In the genomic region with DNA sequence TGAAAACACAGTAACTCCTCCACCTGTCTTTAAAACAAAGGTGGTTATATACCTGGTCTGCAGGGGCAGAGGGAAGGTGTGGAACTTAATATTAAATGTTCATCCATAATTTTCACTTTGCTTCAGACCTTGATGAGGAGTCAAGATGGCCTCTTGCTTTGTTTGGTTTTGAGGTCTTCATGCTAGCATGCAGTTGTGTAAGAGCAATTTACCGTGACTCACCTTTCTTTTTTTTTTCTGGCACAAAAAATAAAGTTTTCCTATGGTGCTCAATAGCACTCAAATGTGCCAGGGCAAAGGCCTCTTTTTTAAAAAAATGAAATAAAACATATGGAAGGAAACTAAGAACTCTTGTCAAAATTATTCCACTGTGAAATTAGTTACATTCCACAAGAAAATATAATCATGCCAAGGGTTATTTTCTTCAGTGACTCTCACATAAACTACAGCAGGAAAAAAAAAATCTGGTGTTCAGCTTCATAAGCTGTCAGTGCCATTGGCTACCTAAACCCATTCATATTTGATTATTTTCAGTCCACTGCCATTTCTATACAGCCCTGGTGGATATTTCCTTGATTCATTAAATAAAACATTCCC, we compare ENCODE assay signal across 9 cellular contexts.
DNase-seq lines count a peak whose midpoint lies in the region; ATAC-seq, FAIRE-seq and TF ChIP-seq lines count a peak whose summit lies in the region.
"Had no signal": no experiment of that assay in that cellular context is flagged by ENCODE, and none has a peak within 500 bp of the region (broad histone marks: within the 10 kb centered on the region; RNA-seq: fewer than 3 reads in every experiment).

No MANE protein-coding gene starts in this region.

- no peak overlapping the region for H3K9ac ChIP-seq in KMS-11
- no peak overlapping the region for H3K9ac ChIP-seq in keratinocyte (ENCODE audit: control insufficient read depth, extremely low read depth, insufficient read depth, low read length)

- H3K9me2 ChIP-seq in PC-9 (ENCODE audit: insufficient read depth) = no peaks in the 10 kb centered on the region

- no peaks in the 10 kb centered on the region for H3K27me3 Mint-ChIP-seq in natural killer cell treated with Interleukin-12 subunit alpha and Interleukin-12 subunit beta and Interleukin-15 and Interleukin-18, amount 100 ng/mL, for 72 hours

- no peak overlapping the region for H2AFZ ChIP-seq in KMS-11 (ENCODE audit: low read depth)
- H2AFZ ChIP-seq in keratinocyte (ENCODE audit: control insufficient read depth, low read length) = peak overlapping the region; percentile 76
- no peak overlapping the region for H2AFZ ChIP-seq in PC-9

- H4K20me1 ChIP-seq in KMS-11 (ENCODE audit: insufficient read depth) (no peaks in the 10 kb centered on the region), keratinocyte (ENCODE audit: control insufficient read depth, extremely low read depth, insufficient read depth, low read length) (no peaks in the 10 kb centered on the region), PC-9 (ENCODE audit: insufficient read depth) (no peaks in the 10 kb centered on the region)

- intact Hi-C loops in PC-9 (cut with micrococcal nuclease; ENCODE audit: unreplicated experiment) = no loop called here

- no peak overlapping the region for H3K27ac Mint-ChIP-seq in natural killer cell treated with Interleukin-12 subunit alpha and Interleukin-12 subunit beta and Interleukin-15 and Interleukin-18, amount 100 ng/mL, for 72 hours

- H3K27me3 ChIP-seq in KMS-11 (ENCODE audit: insufficient read depth, low read depth) (no peaks in the 10 kb centered on the region), keratinocyte (ENCODE audit: control insufficient read depth, extremely low read depth, insufficient read depth, low read length) (no peaks in the 10 kb centered on the region), PC-9 (ENCODE audit: insufficient read depth, low read depth) (no peaks in the 10 kb centered on the region)
- H3K27me3 ChIP-seq: thyroid gland had no signal

- peaks cover 21% of the 10 kb centered on the region for H3K4me1 ChIP-seq in KMS-11 (ENCODE audit: low read depth, poor library complexity, severe bottlenecking)
- H3K4me1 ChIP-seq in keratinocyte (ENCODE audit: control insufficient read depth, extremely low read depth, insufficient read depth, low read length) = peaks cover 22% of the 10 kb centered on the region
- H3K4me1 ChIP-seq in PC-9 (replicated peaks; ENCODE audit: insufficient read depth) = no peaks in the 10 kb centered on the region

- peak; percentile 6 for ATAC-seq in GM18519 (IDR thresholded peaks at IDR 0.05; ENCODE audit: low FRiP score, unreplicated experiment)
- peak; percentile 10 for ATAC-seq in HG02678 (IDR thresholded peaks at IDR 0.05; ENCODE audit: unreplicated experiment)
- no peak for ATAC-seq in natural killer cell treated with Interleukin-12 subunit alpha and Interleukin-12 subunit beta and Interleukin-15 and Interleukin-18, amount 100 ng/mL, for 72 hours

- H3K79me2 ChIP-seq in KMS-11 (ENCODE audit: insufficient read depth, low read depth) = no peaks in the 10 kb centered on the region
- H3K79me2 ChIP-seq in keratinocyte (ENCODE audit: control insufficient read depth, insufficient read depth, low read length) = no peaks in the 10 kb centered on the region
- H3K79me2 ChIP-seq in PC-9 (ENCODE audit: low read depth) = no peaks in the 10 kb centered on the region

- TF ChIP-seq CTCF in KMS-11 (conservative IDR thresholded peaks at IDR 0.05; ENCODE audit: low read depth, low read length) (no peak), keratinocyte (optimal IDR thresholded peaks at IDR 0.05 in 1 of 3, IDR thresholded peaks at IDR 0.05 in 1 of 3, conservative IDR thresholded peaks at IDR 0.05 in 1 of 3; ENCODE audit: extremely low read depth in 1 of 3, insufficient read depth in 2 of 3, low read length in 3 of 3) (no peak), PC-9 (conservative IDR thresholded peaks at IDR 0.05) (no peak)

- H3K4me2 ChIP-seq in KMS-11 (peak overlapping the region; percentile 44), keratinocyte (ENCODE audit: control insufficient read depth, extremely low read depth, insufficient read depth, low read depth, low read length) (no peak overlapping the region), PC-9 (no peak overlapping the region)

- no peak overlapping the region for H3K4me3 ChIP-seq in KMS-11 (IDR thresholded peaks at IDR 0.05; ENCODE audit: insufficient read depth, low read depth, low read length)
- no peak overlapping the region for H3K4me3 ChIP-seq in keratinocyte (ENCODE audit: control insufficient read depth in 2 of 3, extremely low read depth in 1 of 3, insufficient read depth in 2 of 3, low read depth in 1 of 3, low read length in 3 of 3)
- no peak overlapping the region for H3K4me3 ChIP-seq in PC-9
- H3K4me3 ChIP-seq: thyroid gland had no signal

- no TSS peak for BruUV-seq in PC-9 (replicated peaks; lab: Mats Ljungman, UMichigan)

- peak; percentile 80 for FAIRE-seq in keratinocyte (lab: Jason Lieb, UNC)

- DNase-seq in keratinocyte (ENCODE audit: low read depth, low spot score) (no peak), C1 segment of cervical spinal cord (lab: John Stamatoyannopoulos, UW) (no peak), PC-9 (no peak)
- DNase-seq in activated CD4-positive, alpha-beta T cell treated with anti-CD3 and anti-CD28 coated beads, Interleukin-2, amount 50 U/mL, for 1 hour = no peak
- DNase-seq in natural killer cell treated with Interleukin-12 subunit alpha and Interleukin-12 subunit beta and Interleukin-15 and Interleukin-18, amount 100 ng/mL, for 72 hours (ENCODE audit: low spot score) = no peak
- DNase-seq: thyroid gland had no signal

- H3K9me3 ChIP-seq in keratinocyte (ENCODE audit: control insufficient read depth, low read depth, low read length) (no peaks in the 10 kb centered on the region), PC-9 (ENCODE audit: insufficient read depth, low read depth) (no peaks in the 10 kb centered on the region)
- H3K9me3 ChIP-seq: thyroid gland had no signal

- dilution Hi-C loops in keratinocyte (cut with MboI; ENCODE audit: extremely low pct_ligation_motif_present, low sequenced_read_pairs) = no loop called here

- POLR2A ChIA-PET in PC-9 (lab: Charles Lee; ENCODE audit: unreplicated experiment) = no interaction called here

- peaks cover 4% of the 10 kb centered on the region for H3K9me3 Mint-ChIP-seq in natural killer cell treated with Interleukin-12 subunit alpha and Interleukin-12 subunit beta and Interleukin-15 and Interleukin-18, amount 100 ng/mL, for 72 hours

- H3K4me3 Mint-ChIP-seq in natural killer cell treated with Interleukin-12 subunit alpha and Interleukin-12 subunit beta and Interleukin-15 and Interleukin-18, amount 100 ng/mL, for 72 hours = no peak overlapping the region

- H3K36me3 ChIP-seq in KMS-11 (ENCODE audit: insufficient read depth) (no peaks in the 10 kb centered on the region), keratinocyte (ENCODE audit: control insufficient read depth in 2 of 2, extremely low read depth in 1 of 2, insufficient read depth in 2 of 2, low read length in 2 of 2) (no peaks in the 10 kb centered on the region), PC-9 (ENCODE audit: low read depth) (no peaks in the 10 kb centered on the region)
- H3K36me3 ChIP-seq: thyroid gland had no signal

- CTCF ChIA-PET in PC-9 (lab: Charles Lee) = no interaction called here

- no peaks in the 10 kb centered on the region for H3F3A ChIP-seq in PC-9 (ENCODE audit: insufficient read depth, low read depth)

- H3K4me1 Mint-ChIP-seq in natural killer cell treated with Interleukin-12 subunit alpha and Interleukin-12 subunit beta and Interleukin-15 and Interleukin-18, amount 100 ng/mL, for 72 hours (ENCODE audit: low read depth in 2 of 2) = no peaks in the 10 kb centered on the region

- H3K27ac ChIP-seq in KMS-11 = peak overlapping the region; percentile 8; the same call in 1 of the 2 replicates
- H3K27ac ChIP-seq in keratinocyte (ENCODE audit: control insufficient read depth, insufficient read depth, low read length) = no peak overlapping the region
- no peak overlapping the region for H3K27ac ChIP-seq in PC-9
- H3K27ac ChIP-seq: thyroid gland had no signal

- H3K36me3 Mint-ChIP-seq in natural killer cell treated with Interleukin-12 subunit alpha and Interleukin-12 subunit beta and Interleukin-15 and Interleukin-18, amount 100 ng/mL, for 72 hours = no peaks in the 10 kb centered on the region

- H3K9me1 ChIP-seq in keratinocyte (ENCODE audit: control insufficient read depth, extremely low read depth, insufficient read depth, low read length) = no peaks in the 10 kb centered on the region

Comparison
In these comparisons a context has a peak if more than half of its experiments do, and no peak if none do; other contexts are left out.
1. ATAC-seq: peak in GM18519 (single experiment) and HG02678 (single experiment); none in natural killer cell treated with Interleukin-12 subunit alpha and Interleukin-12 subunit beta and Interleukin-15 and Interleukin-18, amount 100 ng/mL, for 72 hours (0 of 2).